1 cellular context compared by ENCODE assay signal in genomic region chr1:1115830-1116700, GRCh38.
A peak's percentile ranks its signal among the peaks of the same experiment; 100 is the strongest.
TF ChIP-seq lines count a peak whose summit lies in the region.

Gene C1orf159, minus strand, starts transcription at chr1:1116089. Its CDS starts 24,546 bp downstream, at chr1:1091543.

TF ChIP-seq in GM12878, 131 proteins besides CTCF, POLR2A, EP300 and RAD21 (continued from another document):
- TF ChIP-seq ZBTB11 (CRISPR knock-in tag; IDR thresholded peaks at IDR 0.05) (peak; percentile 38; the same call in 1 of the 2 replicates), NFXL1 (IDR thresholded peaks at IDR 0.05; ENCODE audit: borderline replicate concordance) (no peak), YBX1 (IDR thresholded peaks at IDR 0.05) (no peak), POU2F2 (IDR thresholded peaks at IDR 0.05; ENCODE audit: borderline replicate concordance, low read depth, low read length) (no peak), PAX5 (IDR thresholded peaks at IDR 0.05; ENCODE audit: borderline replicate concordance, low read depth, low read length) (no peak), SMAD5 (IDR thresholded peaks at IDR 0.05; ENCODE audit: low read depth) (no peak), SRF (IDR thresholded peaks at IDR 0.05; ENCODE audit: low read depth in 2 of 2, low read length in 2 of 2) (0 out of 4 replicates have a peak, but pooled peaks of 1 of the 2 experiments have one; percentile 8), NR2C1 (IDR thresholded peaks at IDR 0.05) (peak; percentile 93), ZNF217 (IDR thresholded peaks at IDR 0.05) (no peak), MEF2A (IDR thresholded peaks at IDR 0.05; ENCODE audit: insufficient read depth, low read depth, low read length) (no peak), ASH2L (IDR thresholded peaks at IDR 0.05; ENCODE audit: borderline replicate concordance, low read depth) (no peak), SREBF2 (IDR thresholded peaks at IDR 0.05; ENCODE audit: low read length) (peak; percentile 43; the same call in 1 of the 2 replicates), FOXK2 (IDR thresholded peaks at IDR 0.05) (no peak), BACH1 (IDR thresholded peaks at IDR 0.05; ENCODE audit: borderline replicate concordance) (peak; percentile 41; the same call in 1 of the 2 replicates), SP1 (IDR thresholded peaks at IDR 0.05; ENCODE audit: low read depth, low read length) (no peak), TARDBP (IDR thresholded peaks at IDR 0.05; ENCODE audit: borderline replicate concordance) (peak; percentile 86), NFYA (IDR thresholded peaks at IDR 0.05; ENCODE audit: borderline replicate concordance, low read depth, low read length) (no peak), SIN3A (IDR thresholded peaks at IDR 0.05; ENCODE audit: low read depth, low read length) (peak; percentile 97), E2F4 (IDR thresholded peaks at IDR 0.05; ENCODE audit: low read depth, low read length) (peak; percentile 54; the same call in 1 of the 2 replicates), GABPA (IDR thresholded peaks at IDR 0.05; ENCODE audit: low read depth) (no peak), ZSCAN29 (IDR thresholded peaks at IDR 0.05) (no peak), ZNF24 (IDR thresholded peaks at IDR 0.05) (no peak), CREM (IDR thresholded peaks at IDR 0.05; ENCODE audit: low read depth) (peak; percentile 83), TBL1XR1 (IDR thresholded peaks at IDR 0.05; ENCODE audit: low read depth, low read length) (peak; percentile 46; the same call in 1 of the 2 replicates), PML (IDR thresholded peaks at IDR 0.05; ENCODE audit: low read length) (no peak), ZBED1 (IDR thresholded peaks at IDR 0.05; ENCODE audit: borderline replicate concordance) (no peak), POLR2AphosphoS2 (IDR thresholded peaks at IDR 0.05; ENCODE audit: low read depth, low read length) (no peak), IRF4 (IDR thresholded peaks at IDR 0.05; ENCODE audit: low read depth, low read length) (no peak), CBFB (IDR thresholded peaks at IDR 0.05; ENCODE audit: low read depth) (no peak), MAX (IDR thresholded peaks at IDR 0.05; ENCODE audit: low read depth, low read length) (peak; percentile 47), CHD2 (IDR thresholded peaks at IDR 0.05; ENCODE audit: borderline replicate concordance, low read depth, low read length) (peak; percentile 86), BRCA1 (IDR thresholded peaks at IDR 0.05; ENCODE audit: low read depth, low read length) (no peak), ZNF207 (IDR thresholded peaks at IDR 0.05; ENCODE audit: borderline replicate concordance) (peak; percentile 53; the same call in 1 of the 2 replicates), YY1 (IDR thresholded peaks at IDR 0.05; ENCODE audit: low read depth, low read length) (peak; percentile 86; the same call in 1 of the 2 replicates), GATAD2B (conservative IDR thresholded peaks at IDR 0.05; ENCODE audit: low read depth) (peak; percentile 71), SUPT20H (IDR thresholded peaks at IDR 0.05; ENCODE audit: borderline replicate concordance, control insufficient read depth, low read depth, low read length) (no peak), RBBP5 (conservative IDR thresholded peaks at IDR 0.05) (no peak), WRNIP1 (IDR thresholded peaks at IDR 0.05; ENCODE audit: borderline replicate concordance, low read depth, low read length) (no peak), LARP7 (IDR thresholded peaks at IDR 0.05) (peak; percentile 84), NR2F1 (conservative IDR thresholded peaks at IDR 0.05) (peak; percentile 46), RAD51 (IDR thresholded peaks at IDR 0.05) (no peak), EZH2 (IDR thresholded peaks at IDR 0.05; ENCODE audit: borderline replicate concordance, control insufficient read depth, low read depth, low read length) (no peak), SIX5 (IDR thresholded peaks at IDR 0.05; ENCODE audit: low read depth, low read length, severe bottlenecking) (peak; percentile 98), ATF7 (IDR thresholded peaks at IDR 0.05; ENCODE audit: low read depth) (no peak), NRF1 (conservative IDR thresholded peaks at IDR 0.05; ENCODE audit: low read depth, low read length) (no peak), JUND (IDR thresholded peaks at IDR 0.05; ENCODE audit: low read depth, low read length) (0 out of 2 replicates have a peak, but pooled peaks have one; percentile 28)
- TF ChIP-seq, protein P1, sequence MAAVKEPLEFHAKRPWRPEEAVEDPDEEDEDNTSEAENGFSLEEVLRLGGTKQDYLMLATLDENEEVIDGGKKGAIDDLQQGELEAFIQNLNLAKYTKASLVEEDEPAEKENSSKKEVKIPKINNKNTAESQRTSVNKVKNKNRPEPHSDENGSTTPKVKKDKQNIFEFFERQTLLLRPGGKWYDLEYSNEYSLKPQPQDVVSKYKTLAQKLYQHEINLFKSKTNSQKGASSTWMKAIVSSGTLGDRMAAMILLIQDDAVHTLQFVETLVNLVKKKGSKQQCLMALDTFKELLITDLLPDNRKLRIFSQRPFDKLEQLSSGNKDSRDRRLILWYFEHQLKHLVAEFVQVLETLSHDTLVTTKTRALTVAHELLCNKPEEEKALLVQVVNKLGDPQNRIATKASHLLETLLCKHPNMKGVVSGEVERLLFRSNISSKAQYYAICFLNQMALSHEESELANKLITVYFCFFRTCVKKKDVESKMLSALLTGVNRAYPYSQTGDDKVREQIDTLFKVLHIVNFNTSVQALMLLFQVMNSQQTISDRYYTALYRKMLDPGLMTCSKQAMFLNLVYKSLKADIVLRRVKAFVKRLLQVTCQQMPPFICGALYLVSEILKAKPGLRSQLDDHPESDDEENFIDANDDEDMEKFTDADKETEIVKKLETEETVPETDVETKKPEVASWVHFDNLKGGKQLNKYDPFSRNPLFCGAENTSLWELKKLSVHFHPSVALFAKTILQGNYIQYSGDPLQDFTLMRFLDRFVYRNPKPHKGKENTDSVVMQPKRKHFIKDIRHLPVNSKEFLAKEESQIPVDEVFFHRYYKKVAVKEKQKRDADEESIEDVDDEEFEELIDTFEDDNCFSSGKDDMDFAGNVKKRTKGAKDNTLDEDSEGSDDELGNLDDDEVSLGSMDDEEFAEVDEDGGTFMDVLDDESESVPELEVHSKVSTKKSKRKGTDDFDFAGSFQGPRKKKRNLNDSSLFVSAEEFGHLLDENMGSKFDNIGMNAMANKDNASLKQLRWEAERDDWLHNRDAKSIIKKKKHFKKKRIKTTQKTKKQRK (IDR thresholded peaks at IDR 0.05; ENCODE audit: low read depth, low read length) = no peak
- TF ChIP-seq, protein P2, sequence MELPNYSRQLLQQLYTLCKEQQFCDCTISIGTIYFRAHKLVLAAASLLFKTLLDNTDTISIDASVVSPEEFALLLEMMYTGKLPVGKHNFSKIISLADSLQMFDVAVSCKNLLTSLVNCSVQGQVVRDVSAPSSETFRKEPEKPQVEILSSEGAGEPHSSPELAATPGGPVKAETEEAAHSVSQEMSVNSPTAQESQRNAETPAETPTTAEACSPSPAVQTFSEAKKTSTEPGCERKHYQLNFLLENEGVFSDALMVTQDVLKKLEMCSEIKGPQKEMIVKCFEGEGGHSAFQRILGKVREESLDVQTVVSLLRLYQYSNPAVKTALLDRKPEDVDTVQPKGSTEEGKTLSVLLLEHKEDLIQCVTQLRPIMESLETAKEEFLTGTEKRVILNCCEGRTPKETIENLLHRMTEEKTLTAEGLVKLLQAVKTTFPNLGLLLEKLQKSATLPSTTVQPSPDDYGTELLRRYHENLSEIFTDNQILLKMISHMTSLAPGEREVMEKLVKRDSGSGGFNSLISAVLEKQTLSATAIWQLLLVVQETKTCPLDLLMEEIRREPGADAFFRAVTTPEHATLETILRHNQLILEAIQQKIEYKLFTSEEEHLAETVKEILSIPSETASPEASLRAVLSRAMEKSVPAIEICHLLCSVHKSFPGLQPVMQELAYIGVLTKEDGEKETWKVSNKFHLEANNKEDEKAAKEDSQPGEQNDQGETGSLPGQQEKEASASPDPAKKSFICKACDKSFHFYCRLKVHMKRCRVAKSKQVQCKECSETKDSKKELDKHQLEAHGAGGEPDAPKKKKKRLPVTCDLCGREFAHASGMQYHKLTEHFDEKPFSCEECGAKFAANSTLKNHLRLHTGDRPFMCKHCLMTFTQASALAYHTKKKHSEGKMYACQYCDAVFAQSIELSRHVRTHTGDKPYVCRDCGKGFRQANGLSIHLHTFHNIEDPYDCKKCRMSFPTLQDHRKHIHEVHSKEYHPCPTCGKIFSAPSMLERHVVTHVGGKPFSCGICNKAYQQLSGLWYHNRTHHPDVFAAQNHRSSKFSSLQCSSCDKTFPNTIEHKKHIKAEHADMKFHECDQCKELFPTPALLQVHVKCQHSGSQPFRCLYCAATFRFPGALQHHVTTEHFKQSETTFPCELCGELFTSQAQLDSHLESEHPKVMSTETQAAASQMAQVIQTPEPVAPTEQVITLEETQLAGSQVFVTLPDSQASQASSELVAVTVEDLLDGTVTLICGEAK (IDR thresholded peaks at IDR 0.05; ENCODE audit: borderline replicate concordance) = peak; percentile 69
- TF ChIP-seq, protein P3, sequence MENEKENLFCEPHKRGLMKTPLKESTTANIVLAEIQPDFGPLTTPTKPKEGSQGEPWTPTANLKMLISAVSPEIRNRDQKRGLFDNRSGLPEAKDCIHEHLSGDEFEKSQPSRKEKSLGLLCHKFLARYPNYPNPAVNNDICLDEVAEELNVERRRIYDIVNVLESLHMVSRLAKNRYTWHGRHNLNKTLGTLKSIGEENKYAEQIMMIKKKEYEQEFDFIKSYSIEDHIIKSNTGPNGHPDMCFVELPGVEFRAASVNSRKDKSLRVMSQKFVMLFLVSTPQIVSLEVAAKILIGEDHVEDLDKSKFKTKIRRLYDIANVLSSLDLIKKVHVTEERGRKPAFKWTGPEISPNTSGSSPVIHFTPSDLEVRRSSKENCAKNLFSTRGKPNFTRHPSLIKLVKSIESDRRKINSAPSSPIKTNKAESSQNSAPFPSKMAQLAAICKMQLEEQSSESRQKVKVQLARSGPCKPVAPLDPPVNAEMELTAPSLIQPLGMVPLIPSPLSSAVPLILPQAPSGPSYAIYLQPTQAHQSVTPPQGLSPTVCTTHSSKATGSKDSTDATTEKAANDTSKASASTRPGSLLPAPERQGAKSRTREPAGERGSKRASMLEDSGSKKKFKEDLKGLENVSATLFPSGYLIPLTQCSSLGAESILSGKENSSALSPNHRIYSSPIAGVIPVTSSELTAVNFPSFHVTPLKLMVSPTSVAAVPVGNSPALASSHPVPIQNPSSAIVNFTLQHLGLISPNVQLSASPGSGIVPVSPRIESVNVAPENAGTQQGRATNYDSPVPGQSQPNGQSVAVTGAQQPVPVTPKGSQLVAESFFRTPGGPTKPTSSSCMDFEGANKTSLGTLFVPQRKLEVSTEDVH (IDR thresholded peaks at IDR 0.05; ENCODE audit: low read depth, partially characterized antibody) = no peak
- TF ChIP-seq, protein P4, sequence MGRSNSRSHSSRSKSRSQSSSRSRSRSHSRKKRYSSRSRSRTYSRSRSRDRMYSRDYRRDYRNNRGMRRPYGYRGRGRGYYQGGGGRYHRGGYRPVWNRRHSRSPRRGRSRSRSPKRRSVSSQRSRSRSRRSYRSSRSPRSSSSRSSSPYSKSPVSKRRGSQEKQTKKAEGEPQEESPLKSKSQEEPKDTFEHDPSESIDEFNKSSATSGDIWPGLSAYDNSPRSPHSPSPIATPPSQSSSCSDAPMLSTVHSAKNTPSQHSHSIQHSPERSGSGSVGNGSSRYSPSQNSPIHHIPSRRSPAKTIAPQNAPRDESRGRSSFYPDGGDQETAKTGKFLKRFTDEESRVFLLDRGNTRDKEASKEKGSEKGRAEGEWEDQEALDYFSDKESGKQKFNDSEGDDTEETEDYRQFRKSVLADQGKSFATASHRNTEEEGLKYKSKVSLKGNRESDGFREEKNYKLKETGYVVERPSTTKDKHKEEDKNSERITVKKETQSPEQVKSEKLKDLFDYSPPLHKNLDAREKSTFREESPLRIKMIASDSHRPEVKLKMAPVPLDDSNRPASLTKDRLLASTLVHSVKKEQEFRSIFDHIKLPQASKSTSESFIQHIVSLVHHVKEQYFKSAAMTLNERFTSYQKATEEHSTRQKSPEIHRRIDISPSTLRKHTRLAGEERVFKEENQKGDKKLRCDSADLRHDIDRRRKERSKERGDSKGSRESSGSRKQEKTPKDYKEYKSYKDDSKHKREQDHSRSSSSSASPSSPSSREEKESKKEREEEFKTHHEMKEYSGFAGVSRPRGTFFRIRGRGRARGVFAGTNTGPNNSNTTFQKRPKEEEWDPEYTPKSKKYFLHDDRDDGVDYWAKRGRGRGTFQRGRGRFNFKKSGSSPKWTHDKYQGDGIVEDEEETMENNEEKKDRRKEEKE (IDR thresholded peaks at IDR 0.05) = no peak
TF ChIP-seq in GM12878: peak in this region for 40.
